9 cellular contexts compared by ENCODE assay signal in the genomic region with DNA sequence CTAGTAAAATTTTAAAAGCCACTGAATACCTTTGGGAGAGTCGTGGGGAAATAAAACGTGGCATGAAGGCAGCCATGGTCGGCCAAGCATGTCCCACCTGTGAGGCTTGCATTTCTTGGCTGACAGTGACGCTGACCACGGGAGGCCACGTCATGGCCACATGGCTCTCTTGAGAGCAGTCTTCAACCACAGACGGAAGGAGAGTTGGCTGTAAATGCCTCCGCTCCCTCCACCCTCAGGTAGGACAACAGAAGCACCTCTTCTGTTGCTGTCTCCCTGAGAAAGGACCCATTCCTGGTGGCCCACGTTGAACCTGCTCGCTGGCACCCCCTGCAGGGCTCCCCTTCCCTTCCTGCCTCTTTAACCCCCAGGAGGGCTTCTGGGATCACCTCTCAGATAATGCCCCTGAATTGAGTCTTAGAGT. TPM values are rescaled to one million over a fixed set of nuclear protein-coding genes. Genes with fewer than 3 reads are reported as not detected.
DNase-seq lines count a peak whose midpoint lies in the region; ATAC-seq and TF ChIP-seq lines count a peak whose summit lies in the region.
"Had no signal": no experiment of that assay in that cellular context is flagged by ENCODE, and none has a peak within 500 bp of the region (broad histone marks: within the 10 kb centered on the region; RNA-seq: fewer than 3 reads in every experiment).

No MANE protein-coding gene starts in this region.

- H3K9me2 ChIP-seq in OCI-LY1 (ENCODE audit: low read depth, low read length): no peaks in the 10 kb centered on the region

- no peaks in the 10 kb centered on the region for H3F3A ChIP-seq in OCI-LY1 (ENCODE audit: insufficient read depth, low read length)

- peaks cover 7% of the 10 kb centered on the region for H3K4me1 Mint-ChIP-seq in stimulated activated effector memory CD8-positive, alpha-beta T cell treated with anti-CD3 and anti-CD28 coated beads, Interleukin-12 subunit alpha, Interleukin-12 subunit beta, amount 100 ng/mL, for 72 hours

- peak; percentile 19 to 30 for DNase-seq in NOMO-1 (lab: John Stamatoyannopoulos, UW; ENCODE audit: unreplicated experiment in 2 of 2)
- DNase-seq in NOMO-1 treated with dmso at 0.1 percent for 144 hours (lab: John Stamatoyannopoulos, UW; ENCODE audit: unreplicated experiment): no peak
- peak; percentile 83 for DNase-seq in H7
- no peak for DNase-seq in fibroblast of lung (ENCODE audit: low read depth in 2 of 2)
- DNase-seq in stimulated activated effector memory CD8-positive, alpha-beta T cell treated with anti-CD3 and anti-CD28 coated beads, Interleukin-12 subunit alpha, Interleukin-12 subunit beta, amount 100 ng/mL, for 72 hours (ENCODE audit: low spot score in 2 of 2): no peak
- no peak for DNase-seq in superior temporal gyrus (ENCODE audit: extremely low spot score)
- no peak for DNase-seq in NCI-H1105 treated with DMSO at 0.1 percent for 48 hours (lab: John Stamatoyannopoulos, UW)

- H3K9me3 Mint-ChIP-seq in stimulated activated effector memory CD8-positive, alpha-beta T cell treated with anti-CD3 and anti-CD28 coated beads, Interleukin-12 subunit alpha, Interleukin-12 subunit beta, amount 100 ng/mL, for 72 hours: no peaks in the 10 kb centered on the region

- H3K4me2 ChIP-seq in OCI-LY1 (ENCODE audit: low read length) (no peak overlapping the region), fibroblast of lung (ENCODE audit: extremely low read depth, insufficient read depth, low read length) (no peak overlapping the region)

- H3K4me3 ChIP-seq in H7 (ENCODE audit: insufficient read depth, low read depth, low read length) (no peak overlapping the region), OCI-LY1 (ENCODE audit: low read depth, low read length, poor library complexity, severe bottlenecking) (no peak overlapping the region), fibroblast of lung (replicated peaks in 1 of 4; ENCODE audit: control extremely low read depth in 1 of 4, insufficient read depth in 1 of 4, low read depth in 3 of 4, low read length in 4 of 4) (no peak overlapping the region)
- H3K4me3 ChIP-seq: skin epidermis had no signal

- H3K36me3 ChIP-seq in H7 (replicated peaks; ENCODE audit: control insufficient read depth, insufficient read depth, low read length) (no peaks in the 10 kb centered on the region), OCI-LY1 (ENCODE audit: insufficient read depth, low read length) (no peaks in the 10 kb centered on the region), fibroblast of lung (ENCODE audit: control insufficient read depth, insufficient read depth, low read length) (no peaks in the 10 kb centered on the region)

- no peak overlapping the region for H3K9ac ChIP-seq in OCI-LY1 (ENCODE audit: low read length)
- H3K9ac ChIP-seq in fibroblast of lung (ENCODE audit: insufficient read depth, low read length): no peak overlapping the region

- TF ChIP-seq CTCF in OCI-LY1 (IDR thresholded peaks at IDR 0.05; ENCODE audit: low read length): peak; percentile 58
- peak; percentile 29 to 47 for TF ChIP-seq CTCF in fibroblast of lung (conservative IDR thresholded peaks at IDR 0.05 in 1 of 2, IDR thresholded peaks at IDR 0.05 in 1 of 2; ENCODE audit: low read depth in 1 of 2, low read length in 2 of 2)

- H2AFZ ChIP-seq in OCI-LY1 (ENCODE audit: low read length): no peak overlapping the region
- H2AFZ ChIP-seq in fibroblast of lung (ENCODE audit: low read length): no peak overlapping the region

- H3K4me3 Mint-ChIP-seq in stimulated activated effector memory CD8-positive, alpha-beta T cell treated with anti-CD3 and anti-CD28 coated beads, Interleukin-12 subunit alpha, Interleukin-12 subunit beta, amount 100 ng/mL, for 72 hours: no peak overlapping the region

- H3K9me3 ChIP-seq in OCI-LY1 (ENCODE audit: low read length): no peaks in the 10 kb centered on the region
- H3K9me3 ChIP-seq in fibroblast of lung (ENCODE audit: control insufficient read depth, insufficient read depth, low read depth, low read length): no peaks in the 10 kb centered on the region

- H3K27me3 ChIP-seq in H7 (ENCODE audit: control insufficient read depth, insufficient read depth, low read length) (no peaks in the 10 kb centered on the region), OCI-LY1 (ENCODE audit: insufficient read depth, low read length) (no peaks in the 10 kb centered on the region; the same call in 1 of the 2 replicates), fibroblast of lung (ENCODE audit: control insufficient read depth, insufficient read depth, low read length) (no peaks in the 10 kb centered on the region)

- H4K20me1 ChIP-seq in OCI-LY1 (ENCODE audit: insufficient read depth, low read length) (no peaks in the 10 kb centered on the region), fibroblast of lung (ENCODE audit: control insufficient read depth, extremely low read depth, insufficient read depth, low read length) (no peaks in the 10 kb centered on the region)

- H3K27ac Mint-ChIP-seq in stimulated activated effector memory CD8-positive, alpha-beta T cell treated with anti-CD3 and anti-CD28 coated beads, Interleukin-12 subunit alpha, Interleukin-12 subunit beta, amount 100 ng/mL, for 72 hours: no peak overlapping the region

- H3K79me2 ChIP-seq in OCI-LY1 (ENCODE audit: insufficient read depth, low read length): no peaks in the 10 kb centered on the region
- H3K79me2 ChIP-seq in fibroblast of lung (ENCODE audit: control insufficient read depth, insufficient read depth, low read length): no peaks in the 10 kb centered on the region

- no peaks in the 10 kb centered on the region for H3K36me3 Mint-ChIP-seq in stimulated activated effector memory CD8-positive, alpha-beta T cell treated with anti-CD3 and anti-CD28 coated beads, Interleukin-12 subunit alpha, Interleukin-12 subunit beta, amount 100 ng/mL, for 72 hours

- H3K4me1 ChIP-seq in OCI-LY1 (ENCODE audit: insufficient read depth, low read length, severe bottlenecking) (peaks cover 2% of the 10 kb centered on the region), fibroblast of lung (ENCODE audit: control insufficient read depth, extremely low read depth, insufficient read depth, low read length) (no peaks in the 10 kb centered on the region)

- peak overlapping the region; percentile 0 for H3K27ac ChIP-seq in OCI-LY1 (ENCODE audit: low read depth, low read length, poor library complexity, severe bottlenecking)
- H3K27ac ChIP-seq in fibroblast of lung (ENCODE audit: insufficient read depth, low read length): no peak overlapping the region
- H3K27ac ChIP-seq: skin epidermis had no signal

- ATAC-seq in stimulated activated effector memory CD8-positive, alpha-beta T cell treated with anti-CD3 and anti-CD28 coated beads, Interleukin-12 subunit alpha, Interleukin-12 subunit beta, amount 100 ng/mL, for 72 hours: peak; percentile 62

RNA-seq across cellular contexts. Expression of gene LRRC25, which starts 10.6 kb away (rescaled TPM):
- 0.76 TPM in 1 of 2 replicates, not detected in the other for total RNA-seq in H7 (2014; rRNA removed; shearing (Covaris generic))
- 1.2 and 4.6 TPM in 2 replicates for total RNA-seq in fibroblast of lung
- 0.10 and 0.25 TPM in 2 replicates for polyA plus RNA-seq in fibroblast of lung
- 0.08 and 0.25 TPM in 2 replicates for polyA plus RNA-seq in fibroblast of lung (2012)
- polyA minus RNA-seq in fibroblast of lung (ENCODE audit: low replicate concordance): not detected in 2 replicates

RNA-seq across cellular contexts. Expression of gene SSBP4, which starts 11.1 kb away (rescaled TPM):
- 91.1 and 134 TPM in 2 replicates for total RNA-seq in H7 (2014; rRNA removed; shearing (Covaris generic))
- total RNA-seq in fibroblast of lung: 58.6 and 76.5 TPM in 2 replicates
- 12.8 and 16.5 TPM in 2 replicates for polyA plus RNA-seq in fibroblast of lung
- polyA plus RNA-seq in fibroblast of lung (2012): 42.1 and 59.3 TPM in 2 replicates
- 11.0 and 12.0 TPM in 2 replicates for polyA minus RNA-seq in fibroblast of lung (ENCODE audit: low replicate concordance)

RNA-seq across cellular contexts. Expression of gene GDF15, which starts 22.1 kb away (rescaled TPM):
- total RNA-seq in H7 (2014; rRNA removed; shearing (Covaris generic)): 0.30 and 1.4 TPM in 2 replicates
- total RNA-seq in fibroblast of lung: 140 and 210 TPM in 2 replicates
- 8.6 and 24.3 TPM in 2 replicates for polyA plus RNA-seq in fibroblast of lung
- 17.4 and 56.4 TPM in 2 replicates for polyA plus RNA-seq in fibroblast of lung (2012)
- polyA minus RNA-seq in fibroblast of lung (ENCODE audit: low replicate concordance): 3.7 and 10.3 TPM in 2 replicates

RNA-seq across cellular contexts. Expression of gene ISYNA1, which starts 29.9 kb away (rescaled TPM):
- total RNA-seq in H7 (2014; rRNA removed; shearing (Covaris generic)): 183 and 212 TPM in 2 replicates
- total RNA-seq in fibroblast of lung: 25.6 and 37.8 TPM in 2 replicates
- polyA plus RNA-seq in fibroblast of lung: 8.3 and 10.3 TPM in 2 replicates
- 21.1 and 21.6 TPM in 2 replicates for polyA plus RNA-seq in fibroblast of lung (2012)
- polyA minus RNA-seq in fibroblast of lung (ENCODE audit: low replicate concordance): 15.9 and 21.9 TPM in 2 replicates

Comparison
In these comparisons a context has a peak if more than half of its experiments do, and no peak if none do; other contexts are left out.
1. DNase-seq: peak in NOMO-1 (2 of 2) and H7 (single experiment); none in NOMO-1 treated with dmso at 0.1 percent for 144 hours (single experiment), fibroblast of lung (0 of 2), stimulated activated effector memory CD8-positive, alpha-beta T cell treated with anti-CD3 and anti-CD28 coated beads, Interleukin-12 subunit alpha, Interleukin-12 subunit beta, amount 100 ng/mL, for 72 hours (0 of 2), superior temporal gyrus (single experiment) and NCI-H1105 treated with DMSO at 0.1 percent for 48 hours (single experiment).
2. RNA of gene GDF15, which starts 22.1 kb away (total RNA-seq): 140 to 210 TPM in fibroblast of lung; 0.30 to 1.4 TPM in H7; every median in the first group is over 10 times any median in the second.